2 cellular contexts compared by ENCODE assay signal in genomic region chr3:177831361-177831760, GRCh38.
TF ChIP-seq lines count a peak whose summit lies in the region.

No MANE protein-coding gene starts in this region.

TF ChIP-seq in IMR-90, 13 proteins besides CTCF, POLR2A, EP300 and RAD21:
- TF ChIP-seq MAZ (IDR thresholded peaks at IDR 0.05; ENCODE audit: borderline replicate concordance, low read depth, low read length), result no peak
TF ChIP-seq in IMR-90: peak in this region for 0.

TF ChIP-seq in SK-N-SH treated with all-trans-retinoic acid at 6 μM for 48 hours, 23 proteins besides CTCF, POLR2A, EP300 and RAD21:
- TF ChIP-seq ZNF8 (CRISPR knock-in tag; IDR thresholded peaks at IDR 0.05), result no peak
- TF ChIP-seq TSHZ2 (CRISPR knock-in tag; IDR thresholded peaks at IDR 0.05), result no peak
- no peak for TF ChIP-seq TCF4 (CRISPR knock-in tag; IDR thresholded peaks at IDR 0.05; ENCODE audit: borderline replicate concordance)
- TF ChIP-seq OSR1 (CRISPR knock-in tag; IDR thresholded peaks at IDR 0.05), result no peak
- no peak for TF ChIP-seq TOX (CRISPR knock-in tag; IDR thresholded peaks at IDR 0.05; ENCODE audit: borderline replicate concordance)
- no peak for TF ChIP-seq POU6F1 (CRISPR knock-in tag; IDR thresholded peaks at IDR 0.05; ENCODE audit: borderline replicate concordance, low read depth)
- TF ChIP-seq GLIS3 (CRISPR knock-in tag; IDR thresholded peaks at IDR 0.05), result no peak
- no peak for TF ChIP-seq ZC3H10 (CRISPR knock-in tag; IDR thresholded peaks at IDR 0.05)
